ENCODE assay signal across 8 cellular contexts in the genomic region with DNA sequence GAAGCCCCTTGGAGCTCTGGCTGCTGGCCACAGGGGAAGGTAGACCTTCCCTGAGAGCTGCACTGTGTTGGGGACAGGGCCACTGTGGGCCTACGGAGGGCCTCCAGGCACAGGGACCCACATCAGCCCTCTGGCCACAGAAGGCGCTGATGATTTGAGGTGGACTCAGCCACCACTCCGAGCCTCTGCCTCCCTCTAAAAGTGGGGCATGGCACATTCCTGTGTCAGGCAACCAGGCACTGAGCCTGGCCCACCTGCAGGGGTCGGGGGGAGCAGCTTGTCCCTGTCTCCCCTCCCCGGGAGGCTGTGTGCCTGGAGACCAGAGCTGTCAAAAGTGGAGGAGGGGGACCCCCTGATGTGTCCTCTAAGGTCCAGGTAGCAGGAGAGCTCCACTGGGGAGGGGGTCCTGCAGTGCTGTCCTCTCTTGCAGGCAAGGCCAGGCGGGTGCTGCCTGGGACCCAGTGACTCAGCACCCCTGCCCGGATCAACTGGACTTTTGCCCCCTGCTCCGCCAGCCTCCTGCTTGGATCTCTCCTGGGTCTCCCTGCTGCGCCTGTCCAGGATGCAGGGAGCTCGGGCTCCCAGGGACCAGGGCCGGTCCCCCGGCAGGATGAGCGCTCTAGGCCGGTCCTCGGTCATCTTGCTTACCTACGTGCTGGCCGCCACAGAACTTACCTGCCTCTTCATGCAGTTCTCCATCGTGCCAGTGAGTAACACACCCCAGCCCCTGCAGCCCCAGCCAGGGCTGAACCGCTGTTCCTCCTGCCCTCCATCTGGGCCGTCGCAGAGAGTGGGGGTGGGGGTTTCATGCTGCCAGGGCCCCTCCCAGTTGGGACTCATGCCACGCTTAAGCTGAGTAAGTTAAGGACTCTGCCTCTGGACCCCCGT. TPM values are rescaled to one million over a fixed set of nuclear protein-coding genes. Genes with fewer than 3 reads are reported as not detected.
DNase-seq lines count a peak whose midpoint lies in the region; ATAC-seq, FAIRE-seq and TF ChIP-seq lines count a peak whose summit lies in the region.

No MANE protein-coding gene starts in this region.

- H3K36me3 ChIP-seq in astrocyte (ENCODE audit: insufficient read depth, low read length) (no peaks in the 10 kb centered on the region), mesenchymal stem cell (ENCODE audit: control insufficient read depth in 1 of 2, insufficient read depth in 2 of 2, low read depth in 1 of 2, low read length in 2 of 2) (peaks cover 4 to 20% of the 10 kb centered on the region in 2 experiments)

- no peak for TF ChIP-seq RAD21 in A549 (conservative IDR thresholded peaks at IDR 0.05 in 1 of 2, IDR thresholded peaks at IDR 0.05 in 1 of 2)

- peak overlapping the region; percentile 98 for H4K91ac ChIP-seq in mesenchymal stem cell (ENCODE audit: low read length)

- WGBS in A549 (ENCODE audit: missing lambda C conversion rate), result under 1% methylated on average over 12 of the region's 23 CpGs
- WGBS in mesenchymal stem cell, result 88% methylated on average over 17 of the region's 23 CpGs

- H3K4me1 ChIP-seq in A549, result peaks cover 38% of the 10 kb centered on the region
- H3K4me1 ChIP-seq in astrocyte (ENCODE audit: insufficient read depth, low read length), result peaks cover 32% of the 10 kb centered on the region
- peaks cover 42% of the 10 kb centered on the region for H3K4me1 ChIP-seq in mesenchymal stem cell (ENCODE audit: control insufficient read depth, insufficient read depth, low read depth, low read length)

- no peaks in the 10 kb centered on the region for H3K9me3 ChIP-seq in A549
- H3K9me3 ChIP-seq in astrocyte (ENCODE audit: insufficient read depth, low read depth, low read length), result no peaks in the 10 kb centered on the region
- H3K9me3 ChIP-seq in mesenchymal stem cell (ENCODE audit: control insufficient read depth, low read length), result no peaks in the 10 kb centered on the region

- peak overlapping the region; percentile 92 for H2AFZ ChIP-seq in astrocyte (ENCODE audit: low read depth, low read length)
- H2AFZ ChIP-seq in mesenchymal stem cell (ENCODE audit: low read depth, low read length), result no peak overlapping the region

- peaks cover 5% of the 10 kb centered on the region for H3K9me3 Mint-ChIP-seq in astrocyte (ENCODE audit: unreplicated experiment)

- TF ChIP-seq POLR2A in A549 (IDR thresholded peaks at IDR 0.05; ENCODE audit: low read length), result peak; percentile 57

- H2BK12ac ChIP-seq in mesenchymal stem cell (ENCODE audit: low read length in 2 of 2), result peak overlapping the region; percentile 84 to 89

- CTCF ChIA-PET in A549 (lab: Yijun Ruan, JAX), result interaction anchor here (0.7 to 7.3 kb wide), 13 partner anchors 9 to 504 kb away, joined by 3 to 90 read pairs (median 5); a partner anchor contains a TSS

- TF ChIP-seq EP300 in A549 (IDR thresholded peaks at IDR 0.05), result no peak

- POLR2A ChIA-PET in A549 (lab: Yijun Ruan, JAX), result interaction anchor here (1.4 to 4.4 kb wide), 5 partner anchors 10 to 526 kb away, joined by 3 to 74 read pairs (median 9); a partner anchor contains a TSS

- peaks cover 2% of the 10 kb centered on the region for H3K27me3 Mint-ChIP-seq in astrocyte (ENCODE audit: low read depth, unreplicated experiment)

- H2BK120ac ChIP-seq in mesenchymal stem cell (ENCODE audit: low read depth, low read length), result peak overlapping the region; percentile 39

- no peak for TF ChIP-seq CTCF in A549 (IDR thresholded peaks at IDR 0.05)
- no peak for TF ChIP-seq CTCF in HFF-Myc (IDR thresholded peaks at IDR 0.05; ENCODE audit: low read depth, low read length, missing control alignments)
- no peak for TF ChIP-seq CTCF in astrocyte (IDR thresholded peaks at IDR 0.05; ENCODE audit: insufficient read depth, low read depth, low read length)

- H3K27ac ChIP-seq in A549 (peak overlapping the region; percentile 97 to 98), astrocyte (ENCODE audit: low read depth, low read length) (no peak overlapping the region), mesenchymal stem cell (ENCODE audit: low read length, poor library complexity, severe bottlenecking) (no peak overlapping the region)

- H3K79me2 ChIP-seq in astrocyte (ENCODE audit: insufficient read depth, low read length), result no peaks in the 10 kb centered on the region

- peak overlapping the region; percentile 90 for H3K4me3 ChIP-seq in A549
- H3K4me3 ChIP-seq in HFF-Myc (replicated peaks; ENCODE audit: low read depth, low read length), result peak overlapping the region; percentile 54
- H3K4me3 ChIP-seq in astrocyte (ENCODE audit: insufficient read depth, low read depth, low read length), result peak overlapping the region; percentile 69
- H3K4me3 ChIP-seq in mesenchymal stem cell (ENCODE audit: insufficient read depth in 1 of 2, low read depth in 1 of 2, low read length in 2 of 2), result peak overlapping the region; percentile 78 to 89

- H3K4me2 ChIP-seq in A549 (peak overlapping the region; percentile 98), astrocyte (ENCODE audit: low read length) (peak overlapping the region; percentile 96), mesenchymal stem cell (ENCODE audit: low read length, poor library complexity, severe bottlenecking) (peak overlapping the region; percentile 78)

- FAIRE-seq in A549 (lab: Jason Lieb, UNC) (no peak), astrocyte (lab: Jason Lieb, UNC) (no peak)

- no peak overlapping the region for H3K27ac Mint-ChIP-seq in astrocyte (ENCODE audit: unreplicated experiment)

- H3K4me3 Mint-ChIP-seq in astrocyte (ENCODE audit: unreplicated experiment), result peak overlapping the region; percentile 79

- peak overlapping the region; percentile 85 to 90 for H3K18ac ChIP-seq in mesenchymal stem cell (ENCODE audit: low read depth in 1 of 2, low read length in 2 of 2)

- peak overlapping the region; percentile 95 for H4K8ac ChIP-seq in mesenchymal stem cell (ENCODE audit: low read length)

- peaks cover 14% of the 10 kb centered on the region for H3K36me3 Mint-ChIP-seq in astrocyte (ENCODE audit: low read depth, unreplicated experiment)

- H3K9ac ChIP-seq in astrocyte (ENCODE audit: low read length) (peak overlapping the region; percentile 73), mesenchymal stem cell (ENCODE audit: low read length) (peak overlapping the region; percentile 83)

- H2AK5ac ChIP-seq in mesenchymal stem cell (ENCODE audit: low read length, severe bottlenecking), result peak overlapping the region; percentile 23

- peak overlapping the region in 1 of 2 experiments; percentile 75 for H3K14ac ChIP-seq in mesenchymal stem cell (ENCODE audit: low read length in 2 of 2)

- no peaks in the 10 kb centered on the region for H4K20me1 ChIP-seq in astrocyte (ENCODE audit: insufficient read depth, low read length)

- peaks cover 13% of the 10 kb centered on the region for H3K4me1 Mint-ChIP-seq in astrocyte (ENCODE audit: low read depth, unreplicated experiment)

- no peak overlapping the region for H2BK5ac ChIP-seq in mesenchymal stem cell (ENCODE audit: low read depth, low read length, poor library complexity, severe bottlenecking)

- H3K23ac ChIP-seq in mesenchymal stem cell (ENCODE audit: low read length in 2 of 2), result no peak overlapping the region

- peak in 1 of 2 experiments; percentile 73 for DNase-seq in A549 (ENCODE audit: low read depth in 1 of 2, low spot score in 1 of 2)
- no peak for DNase-seq in HFF-Myc (ENCODE audit: extremely low read depth, low read depth)
- DNase-seq in astrocyte (ENCODE audit: low read depth), result no peak
- DNase-seq in mesenchymal stem cell, result no peak
- DNase-seq in NCI-H2107 treated with DMSO at 0.1 percent for 48 hours (lab: John Stamatoyannopoulos, UW; ENCODE audit: unreplicated experiment), result no peak
- DNase-seq in NCI-H510A treated with DMSO at 0.1 percent for 48 hours (lab: John Stamatoyannopoulos, UW), result no peak
- no peak for DNase-seq in stimulated activated CD4-positive, alpha-beta T cell treated with anti-CD3 and anti-CD28 coated beads, Interleukin-2, amount 100 ng/mL, for 24 hours

- ATAC-seq in A549 (peak; percentile 55 to 67), HG03469 (IDR thresholded peaks at IDR 0.05; ENCODE audit: unreplicated experiment) (no peak)

- H2BK15ac ChIP-seq in mesenchymal stem cell (ENCODE audit: low read depth, poor library complexity, severe bottlenecking), result peak overlapping the region; percentile 44

- H3K27me3 ChIP-seq in astrocyte (ENCODE audit: insufficient read depth, low read length) (no peaks in the 10 kb centered on the region), mesenchymal stem cell (ENCODE audit: control insufficient read depth in 1 of 2, insufficient read depth in 1 of 2, low read length in 2 of 2) (no peaks in the 10 kb centered on the region)

- peaks cover 23% of the 10 kb centered on the region for H3K79me1 ChIP-seq in mesenchymal stem cell (replicated peaks; ENCODE audit: low read length, poor library complexity, severe bottlenecking)

- H3K4ac ChIP-seq in mesenchymal stem cell (ENCODE audit: low read depth in 1 of 2, low read length in 2 of 2), result peak overlapping the region; percentile 71 to 79

TF ChIP-seq in A549, 52 proteins besides CTCF, POLR2A, EP300 and RAD21 (continues in another document):
- no peak for TF ChIP-seq NR3C1 (IDR thresholded peaks at IDR 0.05)
- TF ChIP-seq CHD4 (IDR thresholded peaks at IDR 0.05; ENCODE audit: borderline replicate concordance), result no peak
- TF ChIP-seq KDM5A (IDR thresholded peaks at IDR 0.05), result no peak
- TF ChIP-seq MAFK (IDR thresholded peaks at IDR 0.05; ENCODE audit: partially characterized antibody), result peak; percentile 58
- peak in 1 of 2 experiments; percentile 36; a peak in 1 of 5 replicates for TF ChIP-seq JUN (IDR thresholded peaks at IDR 0.05)
- TF ChIP-seq HOXB5 (CRISPR knock-in tag; IDR thresholded peaks at IDR 0.05), result no peak
- TF ChIP-seq MYC (IDR thresholded peaks at IDR 0.05; ENCODE audit: borderline replicate concordance, low read length), result no peak
- no peak for TF ChIP-seq CEBPB (IDR thresholded peaks at IDR 0.05)
- TF ChIP-seq PHF8 (IDR thresholded peaks at IDR 0.05; ENCODE audit: borderline replicate concordance, low read depth), result no peak

RNA-seq across cellular contexts. Expression of a gene that starts 17.5 kb away (rescaled TPM):
- 0.40 and 0.41 TPM in 2 replicates for polyA plus RNA-seq in A549 (2011; rRNA removed)
- polyA plus RNA-seq in A549 (2012; cell fraction: cytosol; rRNA removed), result 0.11 and 0.25 TPM in 2 replicates
- 0.34 and 0.62 TPM in 2 replicates for polyA plus RNA-seq in A549 (2012; cell fraction: nucleus; rRNA removed)
- polyA plus RNA-seq in A549 (2017; fragmentation: RNase III; extraction: RNeasy Plus Mini Kit Qiagen cat#74134 plus additional on column Dnase treatment), result 0.16 to 0.36 TPM (median 0.30 TPM) in 3 replicates
- 0.29 TPM in 1 of 2 replicates, not detected in the other for polyA minus RNA-seq in A549 (2011; rRNA and poly(A)+ RNA removed)
- 3.8 and 7.5 TPM in 2 replicates for total RNA-seq in astrocyte
- 29.4 TPM for polyA plus RNA-seq in mesenchymal stem cell (2013, experiment 1 of 2)
- 31.0 TPM for polyA plus RNA-seq in mesenchymal stem cell (2013, experiment 2 of 2)

RNA-seq across cellular contexts. Expression of a gene that starts 26.2 kb away (rescaled TPM):
- polyA plus RNA-seq in A549 (2011; rRNA removed), result 6.3 and 7.0 TPM in 2 replicates
- 80.1 and 91.2 TPM in 2 replicates for polyA plus RNA-seq in A549 (2012; cell fraction: cytosol; rRNA removed)
- 68.3 and 133 TPM in 2 replicates for polyA plus RNA-seq in A549 (2012; cell fraction: nucleus; rRNA removed)
- polyA plus RNA-seq in A549 (2017; fragmentation: RNase III; extraction: RNeasy Plus Mini Kit Qiagen cat#74134 plus additional on column Dnase treatment), result 43.6 to 49.6 TPM (median 47.6 TPM) in 3 replicates
- 3.6 and 5.5 TPM in 2 replicates for polyA minus RNA-seq in A549 (2011; rRNA and poly(A)+ RNA removed)
- total RNA-seq in astrocyte, result 78.8 and 80.8 TPM in 2 replicates
- 272 TPM for polyA plus RNA-seq in mesenchymal stem cell (2013, experiment 1 of 2)
- polyA plus RNA-seq in mesenchymal stem cell (2013, experiment 2 of 2), result 276 TPM

Comparison
In these comparisons a context has a peak if more than half of its experiments do, and no peak if none do; other contexts are left out.
1. H3K27ac ChIP-seq: peak in A549 (2 of 2); none in astrocyte (single experiment) and mesenchymal stem cell (single experiment).
2. Peak in every context shown above with its lines, with median percentiles within 50 percentile points of each other: H3K4me2 ChIP-seq and H3K4me3 ChIP-seq.